Comparison of ENCODE assay signal across 18 cellular contexts in genomic region chr11:74566386-74566960, GRCh38. TPM values are rescaled to one million over a fixed set of nuclear protein-coding genes. Genes with fewer than 3 reads are reported as not detected.
DNase-seq lines count a peak whose midpoint lies in the region; ATAC-seq and TF ChIP-seq lines count a peak whose summit lies in the region.
"Had no signal": no experiment of that assay in that cellular context is flagged by ENCODE, and none has a peak within 500 bp of the region (broad histone marks: within the 10 kb centered on the region; RNA-seq: fewer than 3 reads in every experiment).

No MANE protein-coding gene starts in this region.

- TF ChIP-seq POLR2A in stomach (IDR thresholded peaks at IDR 0.05): no peak
- TF ChIP-seq POLR2A in GM18505 (IDR thresholded peaks at IDR 0.05; ENCODE audit: borderline replicate concordance, extremely low read depth, insufficient read depth, insufficient read length): no peak

- intact Hi-C loops in stomach (cut with DNase I; ENCODE audit: low total_unique reads): no loop called here

- POLR2A ChIA-PET in RWPE1 (lab: Yijun Ruan, JAX; ENCODE audit: low non-redundant PET): no interaction called here

- H3K36me3 ChIP-seq in kidney epithelial cell (ENCODE audit: control insufficient read depth, insufficient read depth, low read length): no peaks in the 10 kb centered on the region
- no peaks in the 10 kb centered on the region for H3K36me3 ChIP-seq in stomach

- no peak for TF ChIP-seq CTCF in kidney epithelial cell (IDR thresholded peaks at IDR 0.05; ENCODE audit: insufficient read depth, low read length, poor library complexity, severe bottlenecking)
- no peak for TF ChIP-seq CTCF in stomach (IDR thresholded peaks at IDR 0.05)
- TF ChIP-seq CTCF in RWPE1 (conservative IDR thresholded peaks at IDR 0.05; ENCODE audit: low read depth): no peak

- WGBS in stomach, 5 donors: 24 to 67% (median 42%) methylated on average over 3 of the region's 3 CpGs

- no peak for ATAC-seq in GM18505 (IDR thresholded peaks at IDR 0.05; ENCODE audit: unreplicated experiment)
- ATAC-seq: Panc1, Right ventricle myocardium inferior had no signal

- H3K4me1 ChIP-seq in stomach: peaks cover 0 to 11% (median 7%) of the 10 kb centered on the region in 4 donors

- peaks cover 0 to 7% (median 0%) of the 10 kb centered on the region in 4 donors for H3K9me3 ChIP-seq in stomach

- H3K4me3 ChIP-seq in kidney epithelial cell (ENCODE audit: low read depth, low read length) (no peak overlapping the region), stomach (no peak overlapping the region)
- H3K4me3 ChIP-seq: GM23248 had no signal

- no peaks in the 10 kb centered on the region for H3K27me3 ChIP-seq in kidney epithelial cell (ENCODE audit: control insufficient read depth, insufficient read depth, low read length)
- no peaks in the 10 kb centered on the region for H3K27me3 ChIP-seq in stomach

- DNase-seq in NCI-H524 (lab: John Stamatoyannopoulos, UW) (peak; percentile 43 to 81), kidney epithelial cell (ENCODE audit: low read depth) (peak; percentile 9), myocyte (ENCODE audit: low read depth) (peak; percentile 34), stomach (no peak), RWPE1 (ENCODE audit: low spot score) (no peak), substantia nigra (lab: John Stamatoyannopoulos, UW) (no peak)
- DNase-seq: ACHN, COR-L47, DMS53, GM23248, HCEC 1CT, MV-4-11, NCI-H1417, NCI-H187 treated with DMSO at 0.1 percent for 48 hours had no signal

- no peak for TF ChIP-seq EP300 in stomach (IDR thresholded peaks at IDR 0.05)

- CTCF ChIA-PET in RWPE1 (lab: Yijun Ruan, JAX): interaction anchor here (0.8 to 8.1 kb wide), 3 partner anchors 115 to 714 kb away, joined by 3 to 150 read pairs (median 3); no protein-coding TSS in a partner anchor

- H3K27ac ChIP-seq in stomach: peak overlapping the region in 4 of 5 donors; percentile 2 to 56 (median 30)
- no peak overlapping the region for H3K27ac ChIP-seq in RWPE1
- H3K27ac ChIP-seq in substantia nigra (ENCODE audit: low read depth, low read length, poor library complexity, severe bottlenecking): no peak overlapping the region
- H3K27ac ChIP-seq: GM23248, HL-60 had no signal

RNA-seq across cellular contexts. Expression of gene POLD3, which starts 25.9 kb away (rescaled TPM):
- 10.1 and 11.9 TPM in 2 replicates for total RNA-seq in kidney epithelial cell
- 5.8 and 9.6 TPM in 2 replicates for total RNA-seq in myocyte
- polyA plus RNA-seq in myocyte (2012): 4.4 TPM
- total RNA-seq in stomach: 10 to 100 TPM in 4 of 5 donors, 1 to 10 TPM in 1; 4.7 to 85.7 (median 22.9) TPM
- 10 to 100 TPM in 1 of 3 donors, 1 to 10 TPM in 2; 7.0 to 10.8 (median 7.5) TPM for polyA plus RNA-seq in stomach

Comparison
In these comparisons a context has a peak if more than half of its experiments do, and no peak if none do; other contexts are left out.
1. DNase-seq: peak in NCI-H524 (2 of 2), kidney epithelial cell (single experiment) and myocyte (single experiment); none in stomach (single experiment), RWPE1 (single experiment) and substantia nigra (0 of 49).
2. H3K27ac ChIP-seq: peak in stomach (4 of 5); none in RWPE1 (single experiment) and substantia nigra (single experiment).